In genomic region chr6:33623895-33624381, GRCh38 we compare ENCODE assay signal across 10 cellular contexts. TPM values are rescaled to one million over a fixed set of nuclear protein-coding genes. Genes with fewer than 3 reads are reported as not detected.
DNase-seq lines count a peak whose midpoint lies in the region; TF ChIP-seq lines count a peak whose summit lies in the region.
"Had no signal": no experiment of that assay in that cellular context is flagged by ENCODE, and none has a peak within 500 bp of the region (broad histone marks: within the 10 kb centered on the region; RNA-seq: fewer than 3 reads in every experiment).

No MANE protein-coding gene starts in this region.

- POLR2A ChIA-PET in RWPE1 (lab: Yijun Ruan, JAX; ENCODE audit: low non-redundant PET): no interaction called here

- TF ChIP-seq CTCF in RWPE1 (conservative IDR thresholded peaks at IDR 0.05; ENCODE audit: low read depth): no peak
- no peak for TF ChIP-seq CTCF in epithelial cell of proximal tubule (conservative IDR thresholded peaks at IDR 0.05; ENCODE audit: low read depth, low read length)
- no peak for TF ChIP-seq CTCF in suprapubic skin (IDR thresholded peaks at IDR 0.05)
- TF ChIP-seq CTCF in GM13976 (IDR thresholded peaks at IDR 0.05; ENCODE audit: borderline replicate concordance, control extremely low read depth, extremely low read depth, insufficient read depth, missing control alignments): no peak

- no peaks in the 10 kb centered on the region for H3K9me3 ChIP-seq in suprapubic skin
- H3K9me3 ChIP-seq: gastrocnemius medialis had no signal

- no peak for TF ChIP-seq EP300 in suprapubic skin (IDR thresholded peaks at IDR 0.05)

- H3K4me1 Mint-ChIP-seq in activated T-cell treated with anti-CD3 and anti-CD28 coated beads, Interleukin-2, amount 50 U/mL, for 24 hours (ENCODE audit: low read depth): peaks cover 68% of the 10 kb centered on the region

- peaks cover 67% of the 10 kb centered on the region for H3K4me1 ChIP-seq in suprapubic skin

- peak overlapping the region; percentile 80 for H3K27ac Mint-ChIP-seq in activated T-cell treated with anti-CD3 and anti-CD28 coated beads, Interleukin-2, amount 50 U/mL, for 24 hours

- in situ Hi-C loops in GM13976 (cut with MboI; ENCODE audit: low sequenced_read_pairs, unreplicated experiment): no loop called here

- H3K36me3 Mint-ChIP-seq in activated T-cell treated with anti-CD3 and anti-CD28 coated beads, Interleukin-2, amount 50 U/mL, for 24 hours (ENCODE audit: low read depth): peaks cover 69% of the 10 kb centered on the region

- H3K36me3 ChIP-seq in suprapubic skin: no peaks in the 10 kb centered on the region
- H3K36me3 ChIP-seq: gastrocnemius medialis had no signal

- CTCF ChIA-PET in RWPE1 (lab: Yijun Ruan, JAX): interaction anchor here (0.6 to 1.2 kb wide), 2 partner anchors 24 to 34 kb away, joined by 3 to 4 read pairs; no protein-coding TSS in a partner anchor

- H3K27ac ChIP-seq in RWPE1: peak overlapping the region; percentile 98
- no peak overlapping the region for H3K27ac ChIP-seq in suprapubic skin
- H3K27ac ChIP-seq: gastrocnemius medialis had no signal

- H3K4me3 Mint-ChIP-seq in activated T-cell treated with anti-CD3 and anti-CD28 coated beads, Interleukin-2, amount 50 U/mL, for 24 hours: peak overlapping the region; percentile 93

- H3K4me3 ChIP-seq in epithelial cell of proximal tubule (ENCODE audit: low read depth, low read length): peak overlapping the region; percentile 94
- peak overlapping the region; percentile 79 for H3K4me3 ChIP-seq in suprapubic skin
- H3K4me3 ChIP-seq: gastrocnemius medialis had no signal

- H3K27me3 ChIP-seq in suprapubic skin: no peaks in the 10 kb centered on the region

- WGBS in suprapubic skin: 69% methylated on average over 6 of the region's 6 CpGs

- no peaks in the 10 kb centered on the region for H3K9me3 Mint-ChIP-seq in activated T-cell treated with anti-CD3 and anti-CD28 coated beads, Interleukin-2, amount 50 U/mL, for 24 hours

- no peak for TF ChIP-seq POLR2A in suprapubic skin (IDR thresholded peaks at IDR 0.05)

- no peaks in the 10 kb centered on the region for H3K27me3 Mint-ChIP-seq in activated T-cell treated with anti-CD3 and anti-CD28 coated beads, Interleukin-2, amount 50 U/mL, for 24 hours

- DNase-seq in activated T-cell treated with anti-CD3 and anti-CD28 coated beads, Interleukin-2, amount 50 U/mL, for 24 hours: no peak
- no peak for DNase-seq in activated T-cell treated with anti-CD3 and anti-CD28 coated beads for 4 hours
- DNase-seq in RWPE1 (ENCODE audit: low spot score): no peak
- DNase-seq in epithelial cell of proximal tubule (ENCODE audit: low read depth): no peak
- DNase-seq in suprapubic skin (ENCODE audit: low spot score in 2 of 2): no peak
- DNase-seq in GM13976 (ENCODE audit: low spot score): no peak
- DNase-seq in AG20443 (ENCODE audit: low spot score): no peak
- DNase-seq in NCI-H524 (lab: John Stamatoyannopoulos, UW): no peak
- DNase-seq: gastrocnemius medialis, NCI-H2171 treated with DMSO at 0.1 percent for 48 hours had no signal

RNA-seq across cellular contexts. Expression of gene ITPR3, which starts 2.8 kb away (rescaled TPM):
- total RNA-seq in epithelial cell of proximal tubule (69.3 and 74.4 TPM in 2 replicates), suprapubic skin (100 to 1,000 TPM; 174 to 206 (median 199) TPM)

RNA-seq across cellular contexts. Expression of gene BAK1, which starts 43.9 kb away (rescaled TPM):
- 17.9 and 18.6 TPM in 2 replicates for total RNA-seq in epithelial cell of proximal tubule
- total RNA-seq in suprapubic skin: 10 to 100 TPM; 12.6 to 15.0 (median 14.3) TPM
